In the genomic region with DNA sequence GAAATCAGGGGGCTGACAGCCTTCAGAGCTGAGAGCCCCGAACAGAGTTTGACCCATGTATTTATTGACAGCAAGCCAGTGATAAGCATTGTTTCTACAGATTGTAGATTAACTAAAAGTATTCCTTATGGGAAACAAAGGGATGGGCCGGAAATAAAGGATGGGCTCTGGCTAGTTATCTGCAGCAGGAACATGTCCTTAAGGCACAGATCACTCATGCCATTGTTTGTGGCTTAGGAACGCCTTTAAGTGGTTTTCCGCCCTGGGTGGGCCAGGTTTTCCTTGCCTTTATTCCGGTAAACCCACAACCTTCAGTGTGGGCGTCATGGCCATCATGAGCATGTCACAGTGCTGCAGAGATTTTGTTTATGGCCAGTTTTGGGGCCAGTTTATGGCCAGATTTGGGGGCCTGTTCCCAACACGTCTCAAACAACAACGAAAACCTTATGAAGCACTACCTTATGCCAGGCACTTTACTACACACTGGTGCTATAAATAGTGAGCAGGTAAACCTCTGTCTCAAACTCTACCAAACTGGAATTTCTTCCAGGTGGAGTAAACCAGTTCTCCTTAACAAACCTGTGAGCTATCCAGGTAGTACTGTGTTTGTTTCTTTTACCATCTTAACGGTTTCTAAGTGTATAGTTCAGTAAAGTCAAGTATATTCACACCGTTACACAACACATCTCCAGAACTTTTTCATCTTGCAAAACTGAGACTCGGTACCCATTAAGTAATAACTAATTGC, we compare ENCODE assay signal across 9 cellular contexts. TPM values are rescaled to one million over a fixed set of nuclear protein-coding genes. Genes with fewer than 3 reads are reported as not detected.
"Had no signal": no experiment of that assay in that cellular context is flagged by ENCODE, and none has a peak within 500 bp of the region (broad histone marks: within the 10 kb centered on the region; RNA-seq: fewer than 3 reads in every experiment).

No MANE protein-coding gene starts in this region.

RNA-seq across cellular contexts. Expression of a gene that starts 18.7 kb away (rescaled TPM):
- total RNA-seq: LHCN-M2, MCF 10A, NCI-H460, OCI-LY7, PC-9, Right ventricle myocardium inferior, RPMI7951, SJCRH30, T-cell had no signal
